17 cellular contexts compared by ENCODE assay signal in the genomic region with DNA sequence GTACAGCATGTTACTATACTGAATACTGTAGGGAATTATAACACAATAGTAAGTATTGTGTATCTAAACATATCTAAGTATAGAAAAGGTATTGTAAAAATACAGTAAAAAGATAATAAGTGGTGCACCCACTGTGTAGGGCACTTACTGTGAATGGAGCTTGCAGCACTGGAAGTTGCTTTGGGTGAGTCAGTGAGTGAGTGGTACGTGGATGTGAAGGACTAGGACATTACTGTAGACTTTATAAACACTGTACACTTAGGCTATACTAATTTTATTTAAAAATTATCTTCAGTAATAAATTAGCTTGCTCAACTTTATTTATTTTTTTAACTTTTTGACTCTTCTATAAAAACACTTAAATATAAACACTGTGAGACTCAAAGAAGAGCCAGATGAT.
DNase-seq lines count a peak whose midpoint lies in the region; ATAC-seq lines count a peak whose summit lies in the region.
"Had no signal": no experiment of that assay in that cellular context is flagged by ENCODE, and none has a peak within 500 bp of the region (broad histone marks: within the 10 kb centered on the region; RNA-seq: fewer than 3 reads in every experiment).

No MANE protein-coding gene starts in this region.

- peaks cover 16% of the 10 kb centered on the region for H3K36me3 Mint-ChIP-seq in activated CD8-positive, alpha-beta T cell treated with anti-CD3 and anti-CD28 coated beads, Interleukin-2, amount 10 ng/mL, durations not matched to agents 7 days and 5 days (ENCODE audit: low read depth)
- peaks cover 5 to 12% (median 10%) of the 10 kb centered on the region in 3 donors for H3K36me3 Mint-ChIP-seq in naive thymus-derived CD8-positive, alpha-beta T cell

- H3K27ac Mint-ChIP-seq in activated CD8-positive, alpha-beta T cell treated with anti-CD3 and anti-CD28 coated beads, Interleukin-2, amount 10 ng/mL, durations not matched to agents 7 days and 5 days = peak overlapping the region; percentile 89
- peak overlapping the region in 9 of 10 donors; percentile 86 to 99 (median 97) for H3K27ac Mint-ChIP-seq in naive thymus-derived CD8-positive, alpha-beta T cell
- H3K27ac Mint-ChIP-seq: CD14-positive monocyte had no signal

- no peak for ATAC-seq in activated CD8-positive, alpha-beta T cell treated with anti-CD3 and anti-CD28 coated beads, Interleukin-2, amount 10 ng/mL, durations not matched to agents 7 days and 5 days
- ATAC-seq in naive thymus-derived CD8-positive, alpha-beta T cell = no peak

- POLR2A ChIA-PET in activated CD8-positive, alpha-beta T cell treated with anti-CD3 and anti-CD28 coated beads, Interleukin-2, amount 10 ng/mL, durations not matched to agents 7 days and 5 days (lab: Charles Lee) = no interaction called here
- POLR2A ChIA-PET in naive thymus-derived CD8-positive, alpha-beta T cell (lab: Charles Lee) = interaction anchor here (0.5 to 1.9 kb wide), 6 partner anchors 13 to 296 kb away, joined by 3 to 6 read pairs (median 4); no protein-coding TSS in a partner anchor

- peak; percentile 7 for DNase-seq in NCI-H345 treated with DMSO at 0.1 percent for 48 hours (lab: John Stamatoyannopoulos, UW; ENCODE audit: unreplicated experiment)
- no peak for DNase-seq in NCI-H345 (lab: John Stamatoyannopoulos, UW)
- DNase-seq in activated CD8-positive, alpha-beta T cell treated with anti-CD3 and anti-CD28 coated beads, Interleukin-2, amount 10 ng/mL, durations not matched to agents 7 days and 5 days = no peak
- DNase-seq in naive thymus-derived CD8-positive, alpha-beta T cell = no peak
- DNase-seq in head of caudate nucleus = no peak
- DNase-seq in medulla oblongata (ENCODE audit: extremely low spot score) = no peak
- DNase-seq in NCI-H1092 treated with DMSO at 0.1 percent for 48 hours (lab: John Stamatoyannopoulos, UW) = no peak
- DNase-seq: AML-193, DMS153, NCI-H1694 treated with DMSO at 0.1 percent for 48 hours, NCI-H2227 treated with DMSO at 0.1 percent for 48 hours, NCI-H524 treated with DMSO at 0.1 percent for 48 hours, RPMI8226, SHP77 treated with DMSO at 0.1 percent for 48 hours had no signal

- H3K27ac ChIP-seq in KOPT-K1 (ENCODE audit: low read depth, low read length, poor library complexity, severe bottlenecking) = peak overlapping the region; percentile 98
- H3K27ac ChIP-seq: 22Rv1 had no signal

- H3K27me3 Mint-ChIP-seq in activated CD8-positive, alpha-beta T cell treated with anti-CD3 and anti-CD28 coated beads, Interleukin-2, amount 10 ng/mL, durations not matched to agents 7 days and 5 days (ENCODE audit: low read depth) = no peaks in the 10 kb centered on the region
- H3K27me3 Mint-ChIP-seq in naive thymus-derived CD8-positive, alpha-beta T cell = no peaks in the 10 kb centered on the region

- H3K4me3 Mint-ChIP-seq in activated CD8-positive, alpha-beta T cell treated with anti-CD3 and anti-CD28 coated beads, Interleukin-2, amount 10 ng/mL, durations not matched to agents 7 days and 5 days = no peak overlapping the region
- H3K4me3 Mint-ChIP-seq in naive thymus-derived CD8-positive, alpha-beta T cell = peak overlapping the region in 5 of 10 donors; percentile 30 to 88 (median 76)
- H3K4me3 Mint-ChIP-seq: CD14-positive monocyte had no signal

- H3K9me3 Mint-ChIP-seq in activated CD8-positive, alpha-beta T cell treated with anti-CD3 and anti-CD28 coated beads, Interleukin-2, amount 10 ng/mL, durations not matched to agents 7 days and 5 days (ENCODE audit: insufficient read depth) = no peaks in the 10 kb centered on the region
- peaks cover 0 to 4% (median 0%) of the 10 kb centered on the region in 9 donors for H3K9me3 Mint-ChIP-seq in naive thymus-derived CD8-positive, alpha-beta T cell

- CTCF ChIA-PET in activated CD8-positive, alpha-beta T cell treated with anti-CD3 and anti-CD28 coated beads, Interleukin-2, amount 10 ng/mL, durations not matched to agents 7 days and 5 days (lab: Charles Lee) = interaction anchor here (1.4 kb wide), 1 partner anchor 12 kb away, joined by 15 read pairs; no protein-coding TSS in a partner anchor

- H3K36me3 ChIP-seq in KOPT-K1 (ENCODE audit: insufficient read depth, low read length) = peaks cover 27% of the 10 kb centered on the region

- peaks cover 43% of the 10 kb centered on the region for H3K4me1 Mint-ChIP-seq in activated CD8-positive, alpha-beta T cell treated with anti-CD3 and anti-CD28 coated beads, Interleukin-2, amount 10 ng/mL, durations not matched to agents 7 days and 5 days (ENCODE audit: low read depth)
- peaks cover 30 to 71% (median 65%) of the 10 kb centered on the region in 4 donors for H3K4me1 Mint-ChIP-seq in naive thymus-derived CD8-positive, alpha-beta T cell

- peaks cover 2% of the 10 kb centered on the region for H3K9me3 ChIP-seq in KOPT-K1 (ENCODE audit: insufficient read depth, low read length, poor library complexity, severe bottlenecking)

- intact Hi-C loops in head of caudate nucleus (cut with DNase I) = no loop called here
